1 cellular context compared by ENCODE assay signal in the genomic region with DNA sequence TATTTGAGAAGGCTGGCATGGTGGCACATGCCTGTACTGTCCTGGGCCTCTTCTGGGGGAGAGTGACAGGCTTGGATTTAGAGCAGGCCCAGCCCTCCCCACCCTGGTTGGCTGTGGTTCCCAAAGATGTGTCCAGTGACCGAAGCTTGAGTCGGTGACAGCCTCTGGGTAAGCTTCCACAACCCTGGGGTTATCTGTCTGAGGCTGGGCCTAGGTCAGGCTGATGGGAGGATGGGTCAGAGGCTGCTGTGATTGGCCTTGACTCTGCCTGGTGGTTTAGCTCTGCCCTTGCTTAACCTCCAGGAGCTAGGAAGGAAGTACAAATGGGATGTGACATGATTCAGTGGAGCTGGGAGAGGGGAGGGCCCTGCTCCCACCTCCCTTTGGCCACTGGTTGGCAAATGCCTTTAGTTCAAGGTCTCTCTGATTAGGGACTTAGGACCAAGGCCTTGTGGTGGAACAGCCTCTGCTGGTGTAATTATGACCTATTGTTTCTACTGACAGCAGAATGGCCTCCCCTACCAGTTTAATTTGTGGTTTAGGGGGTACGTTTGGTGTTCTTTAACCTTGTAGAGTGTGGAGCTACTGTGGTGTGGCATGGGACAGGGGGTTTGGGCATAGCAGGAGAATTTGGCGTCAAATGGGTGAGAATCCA.
TF ChIP-seq lines count a peak whose summit lies in the region.

No MANE protein-coding gene starts in this region.

TF ChIP-seq in K562, 482 proteins besides CTCF, POLR2A, EP300 and RAD21:
- TF ChIP-seq ELF2 (CRISPR knock-in tag; IDR thresholded peaks at IDR 0.05) = no peak
- no peak for TF ChIP-seq NR2C1 (IDR thresholded peaks at IDR 0.05)
- peak; percentile 58; the same call in 1 of the 2 replicates for TF ChIP-seq NR2C1 (tag; IDR thresholded peaks at IDR 0.05)
- no peak for TF ChIP-seq FOXA1 (IDR thresholded peaks at IDR 0.05; ENCODE audit: borderline replicate concordance)
- 0 out of 2 replicates have a peak, but pooled peaks have one; percentile 9 for TF ChIP-seq POLR2G (IDR thresholded peaks at IDR 0.05; ENCODE audit: low read depth, low read length)
- no peak for TF ChIP-seq SAP30 (IDR thresholded peaks at IDR 0.05; ENCODE audit: borderline replicate concordance, insufficient read depth, low read depth, low read length, poor library complexity, severe bottlenecking)
- TF ChIP-seq, protein P1, sequence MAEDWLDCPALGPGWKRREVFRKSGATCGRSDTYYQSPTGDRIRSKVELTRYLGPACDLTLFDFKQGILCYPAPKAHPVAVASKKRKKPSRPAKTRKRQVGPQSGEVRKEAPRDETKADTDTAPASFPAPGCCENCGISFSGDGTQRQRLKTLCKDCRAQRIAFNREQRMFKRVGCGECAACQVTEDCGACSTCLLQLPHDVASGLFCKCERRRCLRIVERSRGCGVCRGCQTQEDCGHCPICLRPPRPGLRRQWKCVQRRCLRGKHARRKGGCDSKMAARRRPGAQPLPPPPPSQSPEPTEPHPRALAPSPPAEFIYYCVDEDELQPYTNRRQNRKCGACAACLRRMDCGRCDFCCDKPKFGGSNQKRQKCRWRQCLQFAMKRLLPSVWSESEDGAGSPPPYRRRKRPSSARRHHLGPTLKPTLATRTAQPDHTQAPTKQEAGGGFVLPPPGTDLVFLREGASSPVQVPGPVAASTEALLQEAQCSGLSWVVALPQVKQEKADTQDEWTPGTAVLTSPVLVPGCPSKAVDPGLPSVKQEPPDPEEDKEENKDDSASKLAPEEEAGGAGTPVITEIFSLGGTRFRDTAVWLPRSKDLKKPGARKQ (CRISPR knock-in tag; IDR thresholded peaks at IDR 0.05) = no peak
- peak in 1 of 2 experiments; percentile 58; a peak in 1 of 4 replicates for TF ChIP-seq RCOR1 (IDR thresholded peaks at IDR 0.05; ENCODE audit: borderline replicate concordance in 1 of 2, low read depth in 2 of 2, low read length in 2 of 2)
- peak; percentile 53 to 69 for TF ChIP-seq KDM1A (IDR thresholded peaks at IDR 0.05)
- TF ChIP-seq, protein P2, sequence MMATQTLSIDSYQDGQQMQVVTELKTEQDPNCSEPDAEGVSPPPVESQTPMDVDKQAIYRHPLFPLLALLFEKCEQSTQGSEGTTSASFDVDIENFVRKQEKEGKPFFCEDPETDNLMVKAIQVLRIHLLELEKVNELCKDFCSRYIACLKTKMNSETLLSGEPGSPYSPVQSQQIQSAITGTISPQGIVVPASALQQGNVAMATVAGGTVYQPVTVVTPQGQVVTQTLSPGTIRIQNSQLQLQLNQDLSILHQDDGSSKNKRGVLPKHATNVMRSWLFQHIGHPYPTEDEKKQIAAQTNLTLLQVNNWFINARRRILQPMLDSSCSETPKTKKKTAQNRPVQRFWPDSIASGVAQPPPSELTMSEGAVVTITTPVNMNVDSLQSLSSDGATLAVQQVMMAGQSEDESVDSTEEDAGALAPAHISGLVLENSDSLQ (IDR thresholded peaks at IDR 0.05) = peak; percentile 31; the same call in 1 of the 2 replicates
- TF ChIP-seq PRPF4 (IDR thresholded peaks at IDR 0.05; ENCODE audit: insufficient read depth, low read depth, low read length, poor library complexity, severe bottlenecking) = no peak
- no peak for TF ChIP-seq ELF1 (tag; IDR thresholded peaks at IDR 0.05)
- TF ChIP-seq CTBP1 (IDR thresholded peaks at IDR 0.05; ENCODE audit: borderline replicate concordance) = peak; percentile 40; the same call in 1 of the 2 replicates
- no peak for TF ChIP-seq NFATC3 (IDR thresholded peaks at IDR 0.05)
- TF ChIP-seq MEIS2 (IDR thresholded peaks at IDR 0.05; ENCODE audit: partially characterized antibody) = peak; percentile 10
- no peak for TF ChIP-seq ZNF23 (CRISPR knock-in tag; IDR thresholded peaks at IDR 0.05)
- no peak for TF ChIP-seq THRAP3 (IDR thresholded peaks at IDR 0.05; ENCODE audit: borderline replicate concordance)
- no peak for TF ChIP-seq ZNF174 (CRISPR knock-in tag; IDR thresholded peaks at IDR 0.05)
- TF ChIP-seq, protein P3, sequence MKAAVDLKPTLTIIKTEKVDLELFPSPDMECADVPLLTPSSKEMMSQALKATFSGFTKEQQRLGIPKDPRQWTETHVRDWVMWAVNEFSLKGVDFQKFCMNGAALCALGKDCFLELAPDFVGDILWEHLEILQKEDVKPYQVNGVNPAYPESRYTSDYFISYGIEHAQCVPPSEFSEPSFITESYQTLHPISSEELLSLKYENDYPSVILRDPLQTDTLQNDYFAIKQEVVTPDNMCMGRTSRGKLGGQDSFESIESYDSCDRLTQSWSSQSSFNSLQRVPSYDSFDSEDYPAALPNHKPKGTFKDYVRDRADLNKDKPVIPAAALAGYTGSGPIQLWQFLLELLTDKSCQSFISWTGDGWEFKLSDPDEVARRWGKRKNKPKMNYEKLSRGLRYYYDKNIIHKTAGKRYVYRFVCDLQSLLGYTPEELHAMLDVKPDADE (conservative IDR thresholded peaks at IDR 0.05; ENCODE audit: control insufficient read depth, low read depth, low read length) = 0 out of 2 replicates have a peak, but pooled peaks have one; percentile 17
- peak; percentile 39 for TF ChIP-seq VEZF1 (CRISPR knock-in tag; IDR thresholded peaks at IDR 0.05)
- TF ChIP-seq AFF1 (IDR thresholded peaks at IDR 0.05; ENCODE audit: low read depth in 1 of 2, partially characterized antibody in 2 of 2) = no peak
- TF ChIP-seq NR2C2 (CRISPR knock-in tag; IDR thresholded peaks at IDR 0.05) = no peak
- TF ChIP-seq NR2C2 (tag; IDR thresholded peaks at IDR 0.05) = peak; percentile 70; the same call in 1 of the 2 replicates
- no peak for TF ChIP-seq TCF7L2 (IDR thresholded peaks at IDR 0.05; ENCODE audit: low read depth, low read length)
- no peak for TF ChIP-seq ZNF282 (CRISPR knock-in tag; IDR thresholded peaks at IDR 0.05)
- no peak for TF ChIP-seq KLF10 (CRISPR knock-in tag; IDR thresholded peaks at IDR 0.05)
- TF ChIP-seq CBFA2T3 (IDR thresholded peaks at IDR 0.05) = peak; percentile 19; the same call in 1 of the 2 replicates
